In genomic region chr2:204538179-204539009, GRCh38 we compare ENCODE assay signal across 11 cellular contexts. TPM values are rescaled to one million over a fixed set of nuclear protein-coding genes. Genes with fewer than 3 reads are reported as not detected.
DNase-seq lines count a peak whose midpoint lies in the region; ATAC-seq and TF ChIP-seq lines count a peak whose summit lies in the region.
"Had no signal": no experiment of that assay in that cellular context is flagged by ENCODE, and none has a peak within 500 bp of the region (broad histone marks: within the 10 kb centered on the region; RNA-seq: fewer than 3 reads in every experiment).

No MANE protein-coding gene starts in this region.

- no peaks in the 10 kb centered on the region for H3K9me3 Mint-ChIP-seq in activated T-helper 17 cell treated with anti-CD3 and anti-CD28 coated beads, Interleukin-2, amount 50 U/mL, for 72 hours

- no peaks in the 10 kb centered on the region for H3K4me1 Mint-ChIP-seq in activated T-helper 17 cell treated with anti-CD3 and anti-CD28 coated beads, Interleukin-2, amount 50 U/mL, for 72 hours

- H3K27me3 ChIP-seq in neural cell (ENCODE audit: insufficient read depth, low read depth, low read length) = peaks cover 2% of the 10 kb centered on the region

- peak; percentile 39 for DNase-seq in Daoy (ENCODE audit: low read depth)
- peak in 2 of 3 experiments; percentile 76 to 92 for DNase-seq in NCI-H1417 (lab: John Stamatoyannopoulos, UW)
- peak; percentile 54 for DNase-seq in dedifferentiated amniotic fluid mesenchymal stem cell (ENCODE audit: extremely low spot score)
- no peak for DNase-seq in activated CD4-positive, alpha-beta T cell treated with anti-CD3 and anti-CD28 coated beads for 4 hours
- DNase-seq in effector CD4-positive, alpha-beta T cell = no peak
- DNase-seq: activated T-cell treated with anti-CD3 and anti-CD28 coated beads, Interleukin-2, amount 50 U/mL, for 1 hour; stimulated activated CD4-positive, alpha-beta T cell treated with anti-CD3 and anti-CD28 coated beads, Interleukin-2, amount 100 ng/mL, for 48 hours had no signal

- peak overlapping the region; percentile 41 for H3K4me3 ChIP-seq in neural cell (ENCODE audit: low read length)

- peak overlapping the region; percentile 10 for H3K27ac ChIP-seq in neural cell (ENCODE audit: low read length)

- no peaks in the 10 kb centered on the region for H3F3A ChIP-seq in neural cell (ENCODE audit: insufficient read depth, low read length, poor library complexity, severe bottlenecking)

- peak overlapping the region; percentile 24 for H3K9ac ChIP-seq in neural cell (ENCODE audit: low read length)

- no peaks in the 10 kb centered on the region for H3K79me2 ChIP-seq in neural cell (replicated peaks; ENCODE audit: insufficient read depth, low read length)

- H3K9me3 ChIP-seq in neural cell (ENCODE audit: low read length) = no peaks in the 10 kb centered on the region

- no peak for ATAC-seq in activated T-helper 17 cell treated with anti-CD3 and anti-CD28 coated beads, Interleukin-2, amount 50 U/mL, for 72 hours (replicated peaks)
- no peak for ATAC-seq in GM18867 (IDR thresholded peaks at IDR 0.05; ENCODE audit: unreplicated experiment)

- TF ChIP-seq RAD21 in neural cell (conservative IDR thresholded peaks at IDR 0.05) = peak; percentile 23

- H3K4me3 Mint-ChIP-seq in activated T-helper 17 cell treated with anti-CD3 and anti-CD28 coated beads, Interleukin-2, amount 50 U/mL, for 72 hours = no peak overlapping the region
- H3K4me3 Mint-ChIP-seq: type B pancreatic cell had no signal

- H3K36me3 ChIP-seq in neural cell (ENCODE audit: insufficient read depth, low read length) = no peaks in the 10 kb centered on the region

- no peaks in the 10 kb centered on the region for H4K20me1 ChIP-seq in neural cell (ENCODE audit: insufficient read depth)

- H3K9me2 ChIP-seq in neural cell (ENCODE audit: insufficient read depth, low read length) = no peaks in the 10 kb centered on the region

- H3K27me3 Mint-ChIP-seq in activated T-helper 17 cell treated with anti-CD3 and anti-CD28 coated beads, Interleukin-2, amount 50 U/mL, for 72 hours = peaks cover 3% of the 10 kb centered on the region
- H3K27me3 Mint-ChIP-seq: type B pancreatic cell had no signal

- H2AFZ ChIP-seq in neural cell (ENCODE audit: low read depth, low read length) = no peak overlapping the region

- no peak for TF ChIP-seq EP300 in neural cell (conservative IDR thresholded peaks at IDR 0.05; ENCODE audit: poor library complexity, severe bottlenecking)

- no peak overlapping the region for H3K27ac Mint-ChIP-seq in activated T-helper 17 cell treated with anti-CD3 and anti-CD28 coated beads, Interleukin-2, amount 50 U/mL, for 72 hours
- H3K27ac Mint-ChIP-seq: type B pancreatic cell had no signal

- no peaks in the 10 kb centered on the region for H3K36me3 Mint-ChIP-seq in activated T-helper 17 cell treated with anti-CD3 and anti-CD28 coated beads, Interleukin-2, amount 50 U/mL, for 72 hours (ENCODE audit: low read depth)
- H3K36me3 Mint-ChIP-seq: type B pancreatic cell had no signal

- no peak for TF ChIP-seq CTCF in neural cell (IDR thresholded peaks at IDR 0.05; ENCODE audit: poor library complexity, severe bottlenecking)

- no peak overlapping the region for H3K4me2 ChIP-seq in neural cell (ENCODE audit: low read length)

TF ChIP-seq in neural cell, 6 proteins besides CTCF, POLR2A, EP300 and RAD21:
- peak; percentile 15 for TF ChIP-seq SMC3 (conservative IDR thresholded peaks at IDR 0.05; ENCODE audit: poor library complexity)
- no peak for TF ChIP-seq MXI1 (conservative IDR thresholded peaks at IDR 0.05; ENCODE audit: poor library complexity, severe bottlenecking)
- TF ChIP-seq EZH2 (IDR thresholded peaks at IDR 0.05; ENCODE audit: borderline replicate concordance, insufficient read depth, low read length, poor library complexity, severe bottlenecking) = no peak

RNA-seq across cellular contexts. Expression of gene PARD3B, which starts 6.9 kb away (rescaled TPM):
- total RNA-seq in Daoy (2014; rRNA removed; shearing (Covaris generic)) = 0.63 and 1.3 TPM in 2 replicates
- polyA plus RNA-seq in neural cell = 0.36 and 0.54 TPM in 2 replicates
- polyA minus RNA-seq in neural cell = 3.4 and 4.2 TPM in 2 replicates
- 1 to 10 TPM in 1 of 2 donors, under 1 TPM in 1; 0.29 to 1.5 TPM for total RNA-seq in activated T-helper 17 cell treated with anti-CD3 and anti-CD28 coated beads, Interleukin-2, amount 50 U/mL, for 72 hours

Comparison
In these comparisons a context has a peak if more than half of its experiments do, and no peak if none do; other contexts are left out.
1. DNase-seq: peak in Daoy (single experiment), NCI-H1417 (2 of 3) and dedifferentiated amniotic fluid mesenchymal stem cell (single experiment); none in activated CD4-positive, alpha-beta T cell treated with anti-CD3 and anti-CD28 coated beads for 4 hours (0 of 2) and effector CD4-positive, alpha-beta T cell (single experiment).